Comparison of ENCODE assay signal across 28 cellular contexts in the genomic region with DNA sequence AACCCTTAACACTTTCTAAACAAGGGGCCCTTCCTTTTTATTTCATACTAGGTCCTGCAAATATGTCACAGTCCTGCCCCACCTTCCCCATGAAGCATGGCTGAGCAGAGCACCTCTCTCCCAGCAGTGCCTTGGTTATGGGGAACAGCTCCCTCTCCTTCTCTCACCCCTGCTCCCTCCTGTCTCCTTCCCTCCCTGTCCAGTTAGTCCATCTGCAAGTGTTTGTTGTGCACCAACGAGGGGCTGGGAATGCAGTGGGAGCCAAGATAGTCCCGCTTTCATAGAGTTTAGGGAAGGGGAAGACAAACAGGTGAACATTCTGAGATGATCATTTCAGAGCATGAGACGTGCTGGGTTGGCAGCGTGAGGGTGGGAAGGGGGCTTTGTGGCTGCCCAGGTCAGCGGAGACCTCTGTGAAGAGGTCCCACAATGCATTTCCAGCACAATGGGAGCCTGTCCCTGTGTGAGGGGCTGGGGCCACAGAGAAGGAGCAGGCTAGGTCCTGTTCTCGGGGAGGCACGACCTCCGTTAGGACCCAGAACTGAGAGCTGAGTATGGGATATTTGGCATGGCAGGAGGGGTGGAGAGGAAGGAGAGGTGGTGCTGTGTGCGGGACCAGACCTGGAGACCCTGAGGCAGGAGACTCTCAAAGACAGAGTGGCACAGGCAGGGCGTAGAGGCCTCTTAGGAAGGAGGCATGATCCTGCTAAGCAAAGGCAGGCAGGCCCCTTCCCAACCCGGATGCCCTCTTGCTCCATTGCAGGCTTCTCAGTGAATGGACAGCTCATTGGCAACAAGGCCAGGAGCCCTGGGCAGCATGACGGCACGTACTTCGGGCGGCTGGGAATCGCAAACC. TPM values are rescaled to one million over a fixed set of nuclear protein-coding genes. Genes with fewer than 3 reads are reported as not detected.
A peak's percentile ranks its signal among the peaks of the same experiment; 100 is the strongest.
DNase-seq lines count a peak whose midpoint lies in the region; ATAC-seq, FAIRE-seq and TF ChIP-seq lines count a peak whose summit lies in the region.
"Had no signal": no experiment of that assay in that cellular context is flagged by ENCODE, and none has a peak within 500 bp of the region (broad histone marks: within the 10 kb centered on the region; RNA-seq: fewer than 3 reads in every experiment).

No MANE protein-coding gene starts in this region.

- H3K9me3 ChIP-seq in mammary epithelial cell (replicated peaks; ENCODE audit: insufficient read depth, low read length) (no peaks in the 10 kb centered on the region), breast epithelium (no peaks in the 10 kb centered on the region), H1 (ENCODE audit: insufficient read depth in 2 of 2, low read depth in 1 of 2, low read length in 1 of 2) (no peaks in the 10 kb centered on the region), aorta (ENCODE audit: control insufficient read depth, low read length) (no peaks in the 10 kb centered on the region), ascending aorta (no peaks in the 10 kb centered on the region), hepatocyte (ENCODE audit: low read depth) (no peaks in the 10 kb centered on the region)

- TF ChIP-seq POLR2A in breast epithelium (IDR thresholded peaks at IDR 0.05) (no peak), H1 (IDR thresholded peaks at IDR 0.05; ENCODE audit: control extremely low read depth in 1 of 2, low read depth in 2 of 2, low read length in 2 of 2) (no peak)

- H3K27ac ChIP-seq in mammary epithelial cell (ENCODE audit: insufficient read depth, low read depth, low read length) (no peak overlapping the region), breast epithelium (no peak overlapping the region), H1 (ENCODE audit: low read depth, low read length) (no peak overlapping the region), aorta (ENCODE audit: low read depth in 1 of 2, low read length in 2 of 2) (no peak overlapping the region), ascending aorta (no peak overlapping the region), hepatocyte (no peak overlapping the region)
- H3K27ac ChIP-seq: 22Rv1, C4-2B had no signal

- dilution Hi-C loops in mammary epithelial cell (cut with HindIII; ENCODE audit: low sequenced_read_pairs): no loop called here

- no TSS peak for BruUV-seq in mammary epithelial cell (replicated peaks; lab: Mats Ljungman, UMichigan)

- no peak overlapping the region for H3K56ac ChIP-seq in H1 (replicated peaks; ENCODE audit: insufficient read length, low read depth, low read length)

- H3K4ac ChIP-seq in H1 (replicated peaks; ENCODE audit: insufficient read length, low read depth, low read length): no peak overlapping the region

- intact Hi-C loops in mammary epithelial cell (cut with micrococcal nuclease) (no loop called here), breast epithelium (cut with DNase I; ENCODE audit: low total_unique reads) (no loop called here), aorta (cut with DNase I) (no loop called here), ascending aorta (cut with DNase I) (no loop called here)

- no peaks in the 10 kb centered on the region for H3K9me2 ChIP-seq in hepatocyte (replicated peaks; ENCODE audit: insufficient read depth)

- no peak overlapping the region for H3K23ac ChIP-seq in H1 (ENCODE audit: insufficient read length)

- H3K9ac ChIP-seq in mammary epithelial cell (ENCODE audit: insufficient read depth, low read length): no peak overlapping the region
- no peak overlapping the region for H3K9ac ChIP-seq in H1 (replicated peaks in 1 of 4; ENCODE audit: extremely low read depth in 1 of 4, low read depth in 3 of 4, low read length in 3 of 4)

- H3K36me3 ChIP-seq in mammary epithelial cell (ENCODE audit: insufficient read depth, low read length) (no peaks in the 10 kb centered on the region), breast epithelium (no peaks in the 10 kb centered on the region), H1 (ENCODE audit: control insufficient read depth in 2 of 4, insufficient read depth in 4 of 4, low read length in 3 of 4) (no peaks in the 10 kb centered on the region), aorta (ENCODE audit: control insufficient read depth in 1 of 2, insufficient read depth in 2 of 2, low read length in 1 of 2) (no peaks in the 10 kb centered on the region), ascending aorta (no peaks in the 10 kb centered on the region), hepatocyte (replicated peaks; ENCODE audit: insufficient read depth, low read depth) (no peaks in the 10 kb centered on the region)

- H3K4me1 Mint-ChIP-seq in neural crest cell: peaks cover 11% of the 10 kb centered on the region
- H3K4me1 Mint-ChIP-seq: CD8-positive, alpha-beta memory T cell had no signal

- H3K4me2 ChIP-seq in mammary epithelial cell (ENCODE audit: insufficient read depth, low read depth, low read length) (no peak overlapping the region), H1 (ENCODE audit: insufficient read depth in 1 of 2, low read depth in 2 of 2, low read length in 2 of 2) (no peak overlapping the region), hepatocyte (no peak overlapping the region)

- H2AK5ac ChIP-seq in H1 (ENCODE audit: low read depth, low read length): no peak overlapping the region

- H3K4me3 Mint-ChIP-seq in neural crest cell: no peak overlapping the region

- no peaks in the 10 kb centered on the region for H3K79me1 ChIP-seq in H1 (ENCODE audit: low read depth, low read length)

- no peaks in the 10 kb centered on the region for H3K36me3 Mint-ChIP-seq in neural crest cell (ENCODE audit: low read depth)
- H3K36me3 Mint-ChIP-seq: CD8-positive, alpha-beta memory T cell had no signal

- no peak for TF ChIP-seq EP300 in H1 (IDR thresholded peaks at IDR 0.05; ENCODE audit: borderline replicate concordance in 1 of 2, low read depth in 2 of 2, low read length in 2 of 2)

- no peaks in the 10 kb centered on the region for H3K23me2 ChIP-seq in H1 (ENCODE audit: low read depth, low read length)

- no peak overlapping the region for H3K18ac ChIP-seq in H1 (ENCODE audit: extremely low read depth, low read length)

- H2BK120ac ChIP-seq in H1 (replicated peaks; ENCODE audit: low read depth, low read length): no peak overlapping the region

- no peak overlapping the region for H2BK5ac ChIP-seq in H1 (ENCODE audit: low read depth, low read length)

- H3K27ac Mint-ChIP-seq in neural crest cell (ENCODE audit: unreplicated experiment): peak overlapping the region; percentile 94
- H3K27ac Mint-ChIP-seq: CD8-positive, alpha-beta memory T cell had no signal

- FAIRE-seq in H1 (lab: Jason Lieb, UNC): no peak
- FAIRE-seq: GM12891, H54 had no signal

- no peak overlapping the region for H2BK12ac ChIP-seq in H1 (ENCODE audit: low read depth, low read length)

- H3K9me3 Mint-ChIP-seq in neural crest cell: no peaks in the 10 kb centered on the region

- TF ChIP-seq RAD21 in H1 (IDR thresholded peaks at IDR 0.05 in 1 of 2, conservative IDR thresholded peaks at IDR 0.05 in 1 of 2; ENCODE audit: low read depth in 2 of 2, low read length in 2 of 2): no peak

- no peak overlapping the region for H4K5ac ChIP-seq in H1 (ENCODE audit: insufficient read length, low read depth, low read length)

- no peak for ATAC-seq in aorta (ENCODE audit: low FRiP score)

- no peaks in the 10 kb centered on the region for H4K20me1 ChIP-seq in mammary epithelial cell (ENCODE audit: insufficient read depth, low read length)
- peaks cover 0 to 3% of the 10 kb centered on the region in 2 experiments for H4K20me1 ChIP-seq in H1 (replicated peaks in 1 of 2; ENCODE audit: control insufficient read depth in 1 of 2, insufficient read depth in 2 of 2, low read length in 2 of 2)
- H4K20me1 ChIP-seq in hepatocyte (ENCODE audit: insufficient read depth, poor library complexity, severe bottlenecking): no peaks in the 10 kb centered on the region

- H4K91ac ChIP-seq in H1 (replicated peaks; ENCODE audit: insufficient read length, low read length): no peak overlapping the region

- no peaks in the 10 kb centered on the region for H3K27me3 Mint-ChIP-seq in neural crest cell (ENCODE audit: low read depth)

- CTCF ChIA-PET in mammary epithelial cell (lab: Charles Lee; ENCODE audit: low non-redundant PET) (interaction anchor here (0.6 kb wide), 1 partner anchor 714 kb away, joined by 7 read pairs; no protein-coding TSS in a partner anchor), H1 (lab: Charles Lee; ENCODE audit: partially characterized antibody) (interaction anchor here (0.9 to 2.3 kb wide), 4 partner anchors 10 to 38 kb away, joined by 3 to 16 read pairs (median 4); no protein-coding TSS in a partner anchor)

- DNase-seq in mammary epithelial cell (no peak), breast epithelium (ENCODE audit: low spot score in 2 of 2) (no peak), H1 (ENCODE audit: low read depth in 1 of 2, low spot score in 2 of 2) (no peak), neural crest cell (ENCODE audit: low read depth, low spot score) (no peak), aorta (peak; percentile 36 to 56), ascending aorta (ENCODE audit: low spot score in 2 of 2) (no peak), AG08395 (ENCODE audit: low spot score) (no peak), hepatocyte (ENCODE audit: low spot score) (no peak)
- DNase-seq: ACHN, Calu3, DMS153, KBM-7, MM.1S, NCI-H1048, NCI-H1417 treated with DMSO at 0.1 percent for 48 hours, NCI-H187, NCI-H446, NCI-H526, OCI-M1, Right ventricle myocardium superior had no signal

- H4K8ac ChIP-seq in H1 (ENCODE audit: extremely low read depth, insufficient read depth, low read length): peak overlapping the region; percentile 35; the same call in 1 of the 2 replicates

- in situ Hi-C loops in mammary epithelial cell (cut with MboI; ENCODE audit: low sequenced_read_pairs in 2 of 2): no loop called here

- TF ChIP-seq CTCF in mammary epithelial cell (conservative IDR thresholded peaks at IDR 0.05 in 1 of 2, IDR thresholded peaks at IDR 0.05 in 1 of 2; ENCODE audit: extremely low read depth in 1 of 2, insufficient read depth in 1 of 2, low read depth in 1 of 2, low read length in 2 of 2): no peak
- TF ChIP-seq CTCF in breast epithelium (IDR thresholded peaks at IDR 0.05): no peak
- TF ChIP-seq CTCF in H1 (IDR thresholded peaks at IDR 0.05; ENCODE audit: control extremely low read depth in 1 of 3, insufficient read depth in 1 of 3, low read depth in 1 of 3, low read length in 3 of 3): no peak
- TF ChIP-seq CTCF in neural crest cell (conservative IDR thresholded peaks at IDR 0.05): no peak
- no peak for TF ChIP-seq CTCF in ascending aorta (IDR thresholded peaks at IDR 0.05)
- TF ChIP-seq CTCF in hepatocyte (IDR thresholded peaks at IDR 0.05; ENCODE audit: poor library complexity): no peak

- H2BK20ac ChIP-seq in H1 (ENCODE audit: low read length): no peak overlapping the region

- H3K4me3 ChIP-seq in mammary epithelial cell (replicated peaks in 1 of 3; ENCODE audit: insufficient read depth in 1 of 3, low read depth in 2 of 3, low read length in 3 of 3) (no peak overlapping the region), breast epithelium (no peak overlapping the region), H1 (ENCODE audit: extremely low read depth in 1 of 4, insufficient read depth in 2 of 4, low read depth in 3 of 4, low read length in 4 of 4) (no peak overlapping the region), aorta (ENCODE audit: low read length in 2 of 2) (no peak overlapping the region), ascending aorta (no peak overlapping the region), hepatocyte (no peak overlapping the region)

- H2AFZ ChIP-seq in mammary epithelial cell (ENCODE audit: low read depth, low read length) (peak overlapping the region; percentile 7), H1 (ENCODE audit: low read length) (no peak overlapping the region), hepatocyte (no peak overlapping the region)

- H3K27me3 ChIP-seq in mammary epithelial cell (ENCODE audit: insufficient read depth, low read length): no peaks in the 10 kb centered on the region
- no peaks in the 10 kb centered on the region for H3K27me3 ChIP-seq in breast epithelium
- no peaks in the 10 kb centered on the region for H3K27me3 ChIP-seq in H1 (replicated peaks in 1 of 4; ENCODE audit: control insufficient read depth in 3 of 4, extremely low read depth in 1 of 4, insufficient read depth in 3 of 4, low read length in 3 of 4)
- H3K27me3 ChIP-seq in aorta (ENCODE audit: control insufficient read depth in 1 of 2, insufficient read depth in 2 of 2, low read length in 1 of 2): no peaks in the 10 kb centered on the region
- no peaks in the 10 kb centered on the region for H3K27me3 ChIP-seq in ascending aorta
- H3K27me3 ChIP-seq in hepatocyte: no peaks in the 10 kb centered on the region

- no peaks in the 10 kb centered on the region for H3K4me1 ChIP-seq in mammary epithelial cell (ENCODE audit: insufficient read depth, low read length)
- H3K4me1 ChIP-seq in breast epithelium: no peaks in the 10 kb centered on the region
- no peaks in the 10 kb centered on the region for H3K4me1 ChIP-seq in H1 (replicated peaks in 1 of 4; ENCODE audit: control insufficient read depth in 3 of 4, insufficient read depth in 4 of 4, low read length in 3 of 4)
- H3K4me1 ChIP-seq in aorta (ENCODE audit: control insufficient read depth in 1 of 2, insufficient read depth in 2 of 2, low read length in 2 of 2): no peaks in the 10 kb centered on the region
- H3K4me1 ChIP-seq in ascending aorta: no peaks in the 10 kb centered on the region
- no peaks in the 10 kb centered on the region for H3K4me1 ChIP-seq in hepatocyte (ENCODE audit: insufficient read depth)

- H3K14ac ChIP-seq in H1 (ENCODE audit: insufficient read length): no peak overlapping the region

- 74% methylated on average over 9 of the region's 16 CpGs for WGBS in mammary epithelial cell (ENCODE audit: low coverage, missing lambda C conversion rate)
- 84% methylated on average over 15 of the region's 16 CpGs; no CpG with 5 or more reads in 1 of the 2 experiments for WGBS in H1 (ENCODE audit: extremely low coverage in 1 of 2, insufficient coverage in 1 of 2, insufficient read length in 1 of 2, insufficient replicate concordance in 2 of 2, low coverage in 1 of 2, low lambda C conversion rate in 2 of 2, missing lambda C conversion rate in 1 of 2), 2 experiments
- WGBS in aorta, 2 donors: 82 to 84% methylated on average over 16 of the region's 16 CpGs
- 88% methylated on average over 16 of the region's 16 CpGs for WGBS in hepatocyte (ENCODE audit: low lambda C conversion rate, missing lambda C conversion rate)

- H3K79me2 ChIP-seq in mammary epithelial cell (ENCODE audit: insufficient read depth, low read length) (no peaks in the 10 kb centered on the region), H1 (ENCODE audit: control insufficient read depth in 1 of 2, insufficient read depth in 2 of 2, low read length in 2 of 2) (no peaks in the 10 kb centered on the region), hepatocyte (no peaks in the 10 kb centered on the region)

- POLR2A ChIA-PET in H1 (lab: Charles Lee; ENCODE audit: partially characterized antibody): interaction anchor here (0.8 to 1.5 kb wide), 3 partner anchors 10 to 18 kb away, joined by 3 to 4 read pairs (median 3); partner anchors contain the start of gene NEK4

- no peak overlapping the region for H2BK15ac ChIP-seq in H1 (ENCODE audit: low read length)

RNA-seq across cellular contexts. Expression of gene ITIH3, which starts 5.5 kb away (rescaled TPM):
- total RNA-seq in mammary epithelial cell (not detected), breast epithelium (1 to 10 TPM in 1 of 3 donors, under 1 TPM in 2; 0.64 to 6.6 (median 0.88) TPM), neural crest cell (0.52 TPM in 1 of 2 replicates, not detected in the other), aorta (1 to 10 TPM; 5.7 to 6.8 TPM), ascending aorta (38.3 TPM), hepatocyte (53.6 and 63.3 TPM in 2 replicates)
- polyA plus RNA-seq in mammary epithelial cell (not detected), H1 (2011; rRNA removed) (not detected in 2 replicates), aorta (10 to 100 TPM in 1 of 2 donors, 1 to 10 TPM in 1; 2.4 to 75.1 TPM), hepatocyte (66.9 and 71.7 TPM in 2 replicates)
- polyA minus RNA-seq in mammary epithelial cell: not detected
- total RNA-seq in H1 (2021; fragmentation: NEBNext Ultra II Directional; extraction: Animal tissue kit (Norgen Biotek cat#: 25700)): not detected in 2 replicates
- polyA plus RNA-seq in H1 (2011; cell fraction: cytosol; rRNA removed): 0.78 TPM
- polyA plus RNA-seq in H1 (2011; cell fraction: nucleus; rRNA removed): not detected
- polyA plus RNA-seq in H1 (2012, experiment 1 of 2): 0.20 to 0.52 TPM (median 0.21 TPM) in 3 of 4 replicates, not detected in the other
- polyA plus RNA-seq in H1 (2012, experiment 2 of 2): not detected
- not detected for polyA plus RNA-seq in H1 (2013, experiment 1 of 2)
- polyA plus RNA-seq in H1 (2013, experiment 2 of 2): 0.15 TPM
- not detected in 2 replicates for polyA minus RNA-seq in H1 (2011; rRNA and poly(A)+ RNA removed)
- polyA minus RNA-seq in H1 (2011; cell fraction: cytosol; rRNA and poly(A)+ RNA removed): not detected
- polyA minus RNA-seq in H1 (2011; cell fraction: nucleus; rRNA and poly(A)+ RNA removed): not detected
- total RNA-seq: Calu3; CD8-positive, alpha-beta memory T cell; G401; RPMI7951 had no signal
- polyA plus RNA-seq: CD8-positive, alpha-beta memory T cell had no signal

RNA-seq across cellular contexts. Expression of gene ITIH1, which starts 11.7 kb away (rescaled TPM):
- total RNA-seq in mammary epithelial cell (not detected), breast epithelium (under 1 TPM in 2 of 3 donors, not detected in 1; 0.32 to 0.33 TPM), neural crest cell (not detected in 2 replicates), aorta (not detected), ascending aorta (2.0 TPM), hepatocyte (120 and 154 TPM in 2 replicates)
- polyA plus RNA-seq in mammary epithelial cell (not detected), H1 (2011; rRNA removed) (not detected in 2 replicates), aorta (under 1 TPM in 1 of 2 donors, not detected in 1; 0.50 TPM), hepatocyte (160 and 250 TPM in 2 replicates)
- not detected for polyA minus RNA-seq in mammary epithelial cell
- not detected in 2 replicates for total RNA-seq in H1 (2021; fragmentation: NEBNext Ultra II Directional; extraction: Animal tissue kit (Norgen Biotek cat#: 25700))
- polyA plus RNA-seq in H1 (2011; cell fraction: cytosol; rRNA removed): not detected
- not detected for polyA plus RNA-seq in H1 (2011; cell fraction: nucleus; rRNA removed)
- not detected in 4 replicates for polyA plus RNA-seq in H1 (2012, experiment 1 of 2)
- not detected for polyA plus RNA-seq in H1 (2012, experiment 2 of 2)
- polyA plus RNA-seq in H1 (2013, experiment 1 of 2): not detected
- polyA plus RNA-seq in H1 (2013, experiment 2 of 2): not detected
- not detected in 2 replicates for polyA minus RNA-seq in H1 (2011; rRNA and poly(A)+ RNA removed)
- not detected for polyA minus RNA-seq in H1 (2011; cell fraction: cytosol; rRNA and poly(A)+ RNA removed)
- not detected for polyA minus RNA-seq in H1 (2011; cell fraction: nucleus; rRNA and poly(A)+ RNA removed)
- total RNA-seq: CD8-positive, alpha-beta memory T cell; G401; Right ventricle myocardium superior; RPMI7951; SK-MEL-5 had no signal
- polyA plus RNA-seq: CD8-positive, alpha-beta memory T cell had no signal

RNA-seq across cellular contexts. Expression of gene NEK4, which starts 18.4 kb away (rescaled TPM):
- total RNA-seq in mammary epithelial cell (10 to 100 TPM; 23.0 to 23.7 TPM), breast epithelium (10 to 100 TPM; 16.5 to 32.4 (median 30.0) TPM), neural crest cell (45.9 and 52.3 TPM in 2 replicates), aorta (10 to 100 TPM; 21.7 to 22.1 TPM), ascending aorta (11.4 TPM), hepatocyte (19.2 and 21.4 TPM in 2 replicates)
- polyA plus RNA-seq in mammary epithelial cell (13.0 TPM), H1 (2011; rRNA removed) (6.0 and 7.5 TPM in 2 replicates), aorta (1 to 10 TPM; 8.0 to 8.5 TPM), hepatocyte (5.5 and 8.0 TPM in 2 replicates)
- 10.3 TPM for polyA minus RNA-seq in mammary epithelial cell
- 39.5 and 40.0 TPM in 2 replicates for total RNA-seq in H1 (2021; fragmentation: NEBNext Ultra II Directional; extraction: Animal tissue kit (Norgen Biotek cat#: 25700))
- 12.7 TPM for polyA plus RNA-seq in H1 (2011; cell fraction: cytosol; rRNA removed)
- polyA plus RNA-seq in H1 (2011; cell fraction: nucleus; rRNA removed): 13.9 TPM
- polyA plus RNA-seq in H1 (2012, experiment 1 of 2): 16.6 to 24.6 TPM (median 19.9 TPM) in 4 replicates
- polyA plus RNA-seq in H1 (2012, experiment 2 of 2): 1.6 TPM
- 14.7 TPM for polyA plus RNA-seq in H1 (2013, experiment 1 of 2)
- 13.4 TPM for polyA plus RNA-seq in H1 (2013, experiment 2 of 2)
- 34.5 and 35.6 TPM in 2 replicates for polyA minus RNA-seq in H1 (2011; rRNA and poly(A)+ RNA removed)
- 20.0 TPM for polyA minus RNA-seq in H1 (2011; cell fraction: cytosol; rRNA and poly(A)+ RNA removed)
- 22.8 TPM for polyA minus RNA-seq in H1 (2011; cell fraction: nucleus; rRNA and poly(A)+ RNA removed)

RNA-seq across cellular contexts. Expression of gene ITIH4, which starts 41.4 kb away (rescaled TPM):
- total RNA-seq in mammary epithelial cell: 1 to 10 TPM; 2.0 to 2.1 TPM
- polyA plus RNA-seq in mammary epithelial cell: 0.88 TPM
- polyA minus RNA-seq in mammary epithelial cell: not detected
- total RNA-seq in breast epithelium: 1 to 10 TPM; 5.6 to 9.5 (median 5.8) TPM
- 0.78 and 3.7 TPM in 2 replicates for total RNA-seq in H1 (2021; fragmentation: NEBNext Ultra II Directional; extraction: Animal tissue kit (Norgen Biotek cat#: 25700))
- 3.2 and 3.4 TPM in 2 replicates for polyA plus RNA-seq in H1 (2011; rRNA removed)
- 2.2 TPM for polyA plus RNA-seq in H1 (2011; cell fraction: cytosol; rRNA removed)
- polyA plus RNA-seq in H1 (2011; cell fraction: nucleus; rRNA removed): 19.3 TPM
- 2.2 to 4.0 TPM (median 3.2 TPM) in 4 replicates for polyA plus RNA-seq in H1 (2012, experiment 1 of 2)
- 0.13 TPM for polyA plus RNA-seq in H1 (2012, experiment 2 of 2)
- 1.9 TPM for polyA plus RNA-seq in H1 (2013, experiment 1 of 2)
- polyA plus RNA-seq in H1 (2013, experiment 2 of 2): 1.2 TPM
- 4.6 and 4.7 TPM in 2 replicates for polyA minus RNA-seq in H1 (2011; rRNA and poly(A)+ RNA removed)
- polyA minus RNA-seq in H1 (2011; cell fraction: cytosol; rRNA and poly(A)+ RNA removed): 4.0 TPM
- 9.7 TPM for polyA minus RNA-seq in H1 (2011; cell fraction: nucleus; rRNA and poly(A)+ RNA removed)
- total RNA-seq in neural crest cell: 6.3 and 8.6 TPM in 2 replicates
- total RNA-seq in aorta: 10 to 100 TPM; 55.4 to 88.7 TPM
- 100 to 1,000 TPM in 1 of 2 donors, 10 to 100 TPM in 1; 25.0 to 368 TPM for polyA plus RNA-seq in aorta
- total RNA-seq in ascending aorta: 9.8 TPM
- 45.3 and 55.9 TPM in 2 replicates for total RNA-seq in hepatocyte
- polyA plus RNA-seq in hepatocyte: 80.8 and 91.3 TPM in 2 replicates
- total RNA-seq: SK-MEL-5 had no signal
- polyA plus RNA-seq: CD8-positive, alpha-beta memory T cell had no signal

RNA-seq across cellular contexts. Expression of gene MUSTN1, which starts 45.7 kb away (rescaled TPM):
- total RNA-seq in mammary epithelial cell (not detected), breast epithelium (10 to 100 TPM in 1 of 3 donors, 1 to 10 TPM in 2; 5.9 to 13.0 (median 6.9) TPM), neural crest cell (3.4 and 4.1 TPM in 2 replicates), aorta (10 to 100 TPM; 56.8 to 86.6 TPM), ascending aorta (132 TPM), hepatocyte (1.8 and 2.6 TPM in 2 replicates)
- polyA plus RNA-seq in mammary epithelial cell (0.18 TPM), H1 (2011; rRNA removed) (1.1 and 3.0 TPM in 2 replicates), aorta (100 to 1,000 TPM in 1 of 2 donors, 10 to 100 TPM in 1; 29.7 to 474 TPM), hepatocyte (0.27 TPM in 1 of 2 replicates, not detected in the other)
- polyA minus RNA-seq in mammary epithelial cell: not detected
- 0.84 and 2.4 TPM in 2 replicates for total RNA-seq in H1 (2021; fragmentation: NEBNext Ultra II Directional; extraction: Animal tissue kit (Norgen Biotek cat#: 25700))
- polyA plus RNA-seq in H1 (2011; cell fraction: cytosol; rRNA removed): 3.1 TPM
- polyA plus RNA-seq in H1 (2011; cell fraction: nucleus; rRNA removed): 22.0 TPM
- polyA plus RNA-seq in H1 (2012, experiment 1 of 2): 4.1 to 4.9 TPM (median 4.6 TPM) in 3 of 4 replicates, not detected in the other
- 0.94 TPM for polyA plus RNA-seq in H1 (2012, experiment 2 of 2)
- polyA plus RNA-seq in H1 (2013, experiment 1 of 2): 5.8 TPM
- polyA plus RNA-seq in H1 (2013, experiment 2 of 2): 3.4 TPM
- polyA minus RNA-seq in H1 (2011; rRNA and poly(A)+ RNA removed): 0.32 TPM in 1 of 2 replicates, not detected in the other
- not detected for polyA minus RNA-seq in H1 (2011; cell fraction: cytosol; rRNA and poly(A)+ RNA removed)
- 2.1 TPM for polyA minus RNA-seq in H1 (2011; cell fraction: nucleus; rRNA and poly(A)+ RNA removed)
- total RNA-seq: G401, SK-MEL-5 had no signal
- polyA plus RNA-seq: CD8-positive, alpha-beta memory T cell had no signal

Comparison
In these comparisons a context has a peak if more than half of its experiments do, and no peak if none do; other contexts are left out.
1. DNase-seq: peak in aorta (2 of 2); none in mammary epithelial cell (single experiment), breast epithelium (0 of 2), H1 (0 of 2), neural crest cell (single experiment), ascending aorta (0 of 2), AG08395 (single experiment) and hepatocyte (single experiment).
2. RNA of gene ITIH1, which starts 11.7 kb away (total RNA-seq): 120 to 154 TPM in hepatocyte; 2.0 TPM in ascending aorta (single experiment), 0.32 to 0.33 TPM in breast epithelium, not detected in aorta, not detected in mammary epithelial cell, not detected in H1 and not detected in neural crest cell; every median in the first group is over 10 times any median in the second.